16 cellular contexts compared by ENCODE assay signal in the genomic region with DNA sequence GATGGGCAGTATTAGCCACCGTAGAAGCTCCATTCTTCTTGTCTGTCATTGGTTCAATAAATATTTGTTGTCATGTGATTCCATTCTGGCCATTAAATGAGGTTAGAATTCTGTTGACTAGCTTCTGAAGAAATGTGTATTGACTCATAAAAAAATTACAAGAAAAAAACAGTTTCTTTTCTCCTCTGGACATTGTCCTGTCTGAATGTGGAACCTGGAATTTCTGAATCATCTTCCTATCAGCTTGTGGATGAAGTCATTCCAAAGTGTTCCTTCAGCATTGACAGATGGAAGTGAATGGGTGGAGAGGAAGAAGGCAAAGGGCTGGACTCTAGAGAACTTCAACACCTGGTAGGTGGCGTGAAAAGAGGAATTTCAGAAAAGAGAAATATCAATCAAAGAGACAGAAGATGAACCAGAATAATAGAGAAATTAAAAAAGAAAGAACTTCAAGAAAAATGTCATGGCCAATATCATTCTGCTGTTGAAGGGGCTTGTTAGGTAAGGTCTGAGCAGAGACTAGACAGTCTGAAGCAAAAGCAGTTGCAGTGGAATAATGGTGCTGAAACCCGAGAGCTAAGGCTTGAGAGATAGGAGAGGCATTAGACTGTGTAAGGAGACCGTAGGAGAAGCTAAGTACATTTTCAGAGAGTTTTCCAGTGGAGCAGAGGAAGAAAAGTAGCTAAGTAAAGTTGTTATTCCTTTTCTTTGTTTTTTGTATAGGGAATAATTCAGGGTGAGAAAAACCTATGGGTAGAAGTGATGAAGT.
DNase-seq lines count a peak whose midpoint lies in the region; ATAC-seq and TF ChIP-seq lines count a peak whose summit lies in the region.
"Had no signal": no experiment of that assay in that cellular context is flagged by ENCODE, and none has a peak within 500 bp of the region (broad histone marks: within the 10 kb centered on the region; RNA-seq: fewer than 3 reads in every experiment).

No MANE protein-coding gene starts in this region.

- 55 to 67% (median 62%) methylated on average over 4 of the region's 4 CpGs for WGBS in stomach, 5 donors

- H3K9me3 Mint-ChIP-seq in GM23338 (peaks cover 48% of the 10 kb centered on the region), type B pancreatic cell (no peaks in the 10 kb centered on the region)

- H3K4me1 ChIP-seq in GM23338 (ENCODE audit: insufficient read depth) (no peaks in the 10 kb centered on the region), RWPE2 (ENCODE audit: insufficient read depth, poor library complexity, severe bottlenecking) (peaks cover 18% of the 10 kb centered on the region), stomach (no peaks in the 10 kb centered on the region)
- H3K4me1 ChIP-seq: tibial nerve had no signal

- DNase-seq in A172 (ENCODE audit: low spot score) (peak; percentile 2), GM23338 (ENCODE audit: low spot score) (no peak), RWPE2 (ENCODE audit: low spot score) (no peak), glomerular visceral epithelial cell (ENCODE audit: extremely low spot score) (peak; percentile 47), type B pancreatic cell (ENCODE audit: extremely low spot score, unreplicated experiment) (no peak), NCI-H187 treated with DMSO at 0.1 percent for 48 hours (lab: John Stamatoyannopoulos, UW) (no peak), SW480 (ENCODE audit: low spot score) (no peak), stomach (no peak)
- DNase-seq: activated B cell treated with CpG ODN at 0.5 μM for 24 hours, COR-L47, mucosa of descending colon, NCI-H1092, NCI-H446 had no signal

- no peaks in the 10 kb centered on the region for H3K36me3 ChIP-seq in GM23338 (ENCODE audit: insufficient read depth)
- H3K36me3 ChIP-seq in RWPE2 (ENCODE audit: low read depth): no peaks in the 10 kb centered on the region
- no peaks in the 10 kb centered on the region for H3K36me3 ChIP-seq in stomach
- H3K36me3 ChIP-seq: tibial nerve had no signal

- H3F3A ChIP-seq in GM23338 (replicated peaks; ENCODE audit: low read depth): no peaks in the 10 kb centered on the region

- H3K79me2 ChIP-seq in GM23338 (replicated peaks; ENCODE audit: insufficient read depth): no peaks in the 10 kb centered on the region

- no peak for TF ChIP-seq EP300 in stomach (IDR thresholded peaks at IDR 0.05)

- no peak overlapping the region for H3K4me2 ChIP-seq in GM23338

- TF ChIP-seq CTCF in GM23338 (conservative IDR thresholded peaks at IDR 0.05; ENCODE audit: low read depth in 2 of 2) (no peak), RWPE2 (IDR thresholded peaks at IDR 0.05; ENCODE audit: poor library complexity, severe bottlenecking) (no peak), type B pancreatic cell (conservative IDR thresholded peaks at IDR 0.05) (no peak), stomach (IDR thresholded peaks at IDR 0.05) (no peak)

- no peak overlapping the region for H3K4me3 ChIP-seq in GM23338
- no peak overlapping the region for H3K4me3 ChIP-seq in RWPE2 (ENCODE audit: severe bottlenecking)
- H3K4me3 ChIP-seq in stomach: no peak overlapping the region
- H3K4me3 ChIP-seq: K562, mucosa of descending colon, tibial nerve had no signal

- no peaks in the 10 kb centered on the region for H3K9me3 ChIP-seq in RWPE2 (ENCODE audit: severe bottlenecking)
- H3K9me3 ChIP-seq in stomach: no peaks in the 10 kb centered on the region
- H3K9me3 ChIP-seq: mucosa of descending colon had no signal

- no peaks in the 10 kb centered on the region for H4K20me1 ChIP-seq in GM23338 (replicated peaks; ENCODE audit: insufficient read depth)

- H3K36me3 Mint-ChIP-seq in GM23338 (ENCODE audit: low read depth) (peaks cover 5% of the 10 kb centered on the region; the same call in 2 of the 3 replicates), type B pancreatic cell (no peaks in the 10 kb centered on the region)

- H3K27me3 ChIP-seq in GM23338 (ENCODE audit: insufficient read depth) (no peaks in the 10 kb centered on the region), RWPE2 (ENCODE audit: insufficient read depth, poor library complexity, severe bottlenecking) (no peaks in the 10 kb centered on the region), stomach (no peaks in the 10 kb centered on the region)
- H3K27me3 ChIP-seq: tibial nerve had no signal

- no peaks in the 10 kb centered on the region for H3K9me2 ChIP-seq in GM23338 (ENCODE audit: insufficient read depth)

- H3K27ac Mint-ChIP-seq in GM23338 (no peak overlapping the region), type B pancreatic cell (no peak overlapping the region)
- H3K27ac Mint-ChIP-seq: activated B cell treated with CpG ODN at 0.5 μM for 24 hours; activated T-helper 17 cell treated with anti-CD3 and anti-CD28 coated beads, Interleukin-2, amount 50 U/mL, for 72 hours had no signal

- ATAC-seq in GM23338: peak; percentile 28; the same call in 1 of the 3 replicates
- ATAC-seq in RWPE2 (ENCODE audit: low read depth): peak; percentile 75
- ATAC-seq: activated T-helper 17 cell treated with anti-CD3 and anti-CD28 coated beads, Interleukin-2, amount 50 U/mL, for 72 hours; K562; mucosa of descending colon had no signal

- no peak for TF ChIP-seq POLR2A in stomach (IDR thresholded peaks at IDR 0.05)

- H3K27me3 Mint-ChIP-seq in GM23338 (ENCODE audit: insufficient read depth, low read depth, poor library complexity) (no peaks in the 10 kb centered on the region), type B pancreatic cell (no peaks in the 10 kb centered on the region)
- H3K27me3 Mint-ChIP-seq: activated B cell treated with CpG ODN at 0.5 μM for 24 hours; activated T-helper 17 cell treated with anti-CD3 and anti-CD28 coated beads, Interleukin-2, amount 50 U/mL, for 72 hours had no signal

- no peak overlapping the region; the same call in 1 of the 2 replicates for H2AFZ ChIP-seq in GM23338

- H3K4me3 Mint-ChIP-seq in GM23338 (no peak overlapping the region), type B pancreatic cell (no peak overlapping the region)
- H3K4me3 Mint-ChIP-seq: activated B cell treated with CpG ODN at 0.5 μM for 24 hours; activated T-helper 17 cell treated with anti-CD3 and anti-CD28 coated beads, Interleukin-2, amount 50 U/mL, for 72 hours had no signal

- H3K4me1 Mint-ChIP-seq in GM23338: no peaks in the 10 kb centered on the region
- H3K4me1 Mint-ChIP-seq in type B pancreatic cell (ENCODE audit: unreplicated experiment): peaks cover 7% of the 10 kb centered on the region
- H3K4me1 Mint-ChIP-seq: activated B cell treated with CpG ODN at 0.5 μM for 24 hours; activated T-helper 17 cell treated with anti-CD3 and anti-CD28 coated beads, Interleukin-2, amount 50 U/mL, for 72 hours had no signal

- intact Hi-C loops in stomach (cut with DNase I; ENCODE audit: low total_unique reads): no loop called here

- H3K27ac ChIP-seq in GM23338 (ENCODE audit: low read depth) (no peak overlapping the region), RWPE2 (ENCODE audit: poor library complexity, severe bottlenecking) (peak overlapping the region; percentile 71), stomach (no peak overlapping the region)
- H3K27ac ChIP-seq: tibial nerve had no signal

TF ChIP-seq in GM23338, 12 proteins besides CTCF, POLR2A, EP300 and RAD21 (continues in another document):
- no peak for TF ChIP-seq NANOG (IDR thresholded peaks at IDR 0.05; ENCODE audit: borderline replicate concordance)
- no peak for TF ChIP-seq STAT1 (IDR thresholded peaks at IDR 0.05; ENCODE audit: unreplicated experiment)
- TF ChIP-seq CREB1 (CRISPR knock-in tag; IDR thresholded peaks at IDR 0.05; ENCODE audit: low read depth): no peak
- no peak for TF ChIP-seq ZNF331 (CRISPR knock-in tag; IDR thresholded peaks at IDR 0.05; ENCODE audit: low read depth)
- TF ChIP-seq JUNB (IDR thresholded peaks at IDR 0.05; ENCODE audit: unreplicated experiment): no peak
- TF ChIP-seq EZH2 (IDR thresholded peaks at IDR 0.05; ENCODE audit: low read depth, unreplicated experiment): no peak
- no peak for TF ChIP-seq ZNF114 (CRISPR knock-in tag; IDR thresholded peaks at IDR 0.05)
- TF ChIP-seq POLR2AphosphoS5 (IDR thresholded peaks at IDR 0.05; ENCODE audit: low read depth): no peak
- TF ChIP-seq EZH2phosphoT487 (IDR thresholded peaks at IDR 0.05; ENCODE audit: unreplicated experiment): no peak

Comparison
In these comparisons a context has a peak if more than half of its experiments do, and no peak if none do; other contexts are left out.
1. DNase-seq: peak in A172 (single experiment) and glomerular visceral epithelial cell (single experiment); none in GM23338 (single experiment), RWPE2 (single experiment), type B pancreatic cell (single experiment), NCI-H187 treated with DMSO at 0.1 percent for 48 hours (single experiment), SW480 (single experiment) and stomach (single experiment).